Comparison of ENCODE assay signal across 17 cellular contexts in the genomic region with DNA sequence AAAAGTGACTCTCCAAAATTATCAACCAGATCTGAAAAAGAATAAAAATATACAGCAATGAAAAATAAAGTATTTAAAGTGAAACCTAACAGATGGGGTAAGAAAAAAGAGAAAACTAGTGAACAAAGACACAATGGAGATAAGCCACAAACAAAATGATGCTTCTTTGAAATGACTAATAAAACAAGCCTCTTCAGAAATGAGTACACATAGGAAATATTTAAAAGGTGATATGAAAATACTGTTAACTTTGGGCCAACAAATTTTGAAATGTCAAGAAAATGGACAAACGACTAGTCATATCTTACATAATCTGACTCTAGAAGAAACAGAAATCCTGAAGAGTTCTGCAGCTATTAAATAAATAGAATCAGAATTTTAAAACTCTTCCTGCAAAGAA.
"Had no signal": no experiment of that assay in that cellular context is flagged by ENCODE, and none has a peak within 500 bp of the region (broad histone marks: within the 10 kb centered on the region; RNA-seq: fewer than 3 reads in every experiment).

No MANE protein-coding gene starts in this region.

- H3K9me3 Mint-ChIP-seq: stimulated activated effector memory CD8-positive, alpha-beta T cell treated with anti-CD3 and anti-CD28 coated beads, Interleukin-12 subunit alpha, Interleukin-12 subunit beta, amount 100 ng/mL, for 72 hours; stimulated activated naive CD8-positive, alpha-beta T cell treated with anti-CD3 and anti-CD28 coated beads, Interleukin-15, Interleukin-2, amounts not matched to agents 100 ng/mL and 50 ng/mL, for 24 hours; type B pancreatic cell had no signal

- ATAC-seq: naive thymus-derived CD4-positive, alpha-beta T cell; natural killer cell treated with Interleukin-12 subunit alpha and Interleukin-12 subunit beta and Interleukin-15 and Interleukin-18, amount 100 ng/mL, for 72 hours; stimulated activated effector memory CD8-positive, alpha-beta T cell treated with anti-CD3 and anti-CD28 coated beads, Interleukin-12 subunit alpha, Interleukin-12 subunit beta, amount 100 ng/mL, for 72 hours had no signal

- H3K9me3 ChIP-seq: left ventricle myocardium inferior, mucosa of descending colon, ovary, right atrium auricular region, right lobe of liver, tibial nerve, uterus had no signal

- H3K27ac ChIP-seq: left ventricle myocardium inferior, ovary, right atrium auricular region, right lobe of liver, tibial nerve, uterus had no signal

- H3K36me3 Mint-ChIP-seq: naive thymus-derived CD4-positive, alpha-beta T cell; natural killer cell treated with Interleukin-12 subunit alpha and Interleukin-12 subunit beta and Interleukin-15 and Interleukin-18, amount 100 ng/mL, for 72 hours; stimulated activated effector memory CD8-positive, alpha-beta T cell treated with anti-CD3 and anti-CD28 coated beads, Interleukin-12 subunit alpha, Interleukin-12 subunit beta, amount 100 ng/mL, for 72 hours; type B pancreatic cell had no signal

- H3K4me3 Mint-ChIP-seq: naive thymus-derived CD4-positive, alpha-beta T cell; natural killer cell treated with Interleukin-12 subunit alpha and Interleukin-12 subunit beta and Interleukin-15 and Interleukin-18, amount 100 ng/mL, for 72 hours; stimulated activated effector memory CD8-positive, alpha-beta T cell treated with anti-CD3 and anti-CD28 coated beads, Interleukin-12 subunit alpha, Interleukin-12 subunit beta, amount 100 ng/mL, for 72 hours; stimulated activated naive CD8-positive, alpha-beta T cell treated with anti-CD3 and anti-CD28 coated beads, Interleukin-15, Interleukin-2, amounts not matched to agents 100 ng/mL and 50 ng/mL, for 24 hours; type B pancreatic cell had no signal

- DNase-seq: left ventricle myocardium inferior; naive thymus-derived CD4-positive, alpha-beta T cell; ovary; right lobe of liver; stimulated activated CD4-positive, alpha-beta T cell treated with anti-CD3 and anti-CD28 coated beads, Interleukin-12 subunit alpha, Interleukin-12 subunit beta, amount 100 ng/mL, for 4 hours; stimulated activated CD4-positive, alpha-beta T cell treated with anti-CD3 and anti-CD28 coated beads, Interleukin-4, amount 100 ng/mL, for 24 hours; stimulated activated naive CD4-positive, alpha-beta T cell; uterus had no signal

- H3K4me3 ChIP-seq: left ventricle myocardium inferior, lung, mucosa of descending colon, ovary, right atrium auricular region, right lobe of liver, tibial nerve, uterus had no signal

- H3K4me1 ChIP-seq: left ventricle myocardium inferior, right atrium auricular region, right lobe of liver, uterus had no signal

- H3K27me3 ChIP-seq: ovary, right atrium auricular region, right lobe of liver, tibial nerve, uterus had no signal

- H3K27me3 Mint-ChIP-seq: progenitor cell of endocrine pancreas, type B pancreatic cell had no signal

- H3K27ac Mint-ChIP-seq: naive thymus-derived CD4-positive, alpha-beta T cell; natural killer cell treated with Interleukin-12 subunit alpha and Interleukin-12 subunit beta and Interleukin-15 and Interleukin-18, amount 100 ng/mL, for 72 hours; progenitor cell of endocrine pancreas; stimulated activated effector memory CD8-positive, alpha-beta T cell treated with anti-CD3 and anti-CD28 coated beads, Interleukin-12 subunit alpha, Interleukin-12 subunit beta, amount 100 ng/mL, for 72 hours; stimulated activated naive CD8-positive, alpha-beta T cell treated with anti-CD3 and anti-CD28 coated beads, Interleukin-15, Interleukin-2, amounts not matched to agents 100 ng/mL and 50 ng/mL, for 24 hours; type B pancreatic cell had no signal

- H3K4me1 Mint-ChIP-seq: stimulated activated effector memory CD8-positive, alpha-beta T cell treated with anti-CD3 and anti-CD28 coated beads, Interleukin-12 subunit alpha, Interleukin-12 subunit beta, amount 100 ng/mL, for 72 hours had no signal

- H3K36me3 ChIP-seq: left ventricle myocardium inferior, ovary, right atrium auricular region, right lobe of liver, tibial nerve, uterus had no signal
